17 cellular contexts compared by ENCODE assay signal in genomic region chr6:145071836-145072235, GRCh38.
DNase-seq lines count a peak whose midpoint lies in the region; ATAC-seq and TF ChIP-seq lines count a peak whose summit lies in the region.
"Had no signal": no experiment of that assay in that cellular context is flagged by ENCODE, and none has a peak within 500 bp of the region (broad histone marks: within the 10 kb centered on the region; RNA-seq: fewer than 3 reads in every experiment).

No MANE protein-coding gene starts in this region.

- H3K27ac ChIP-seq in brain microvascular endothelial cell (no peak overlapping the region), left ventricle myocardium inferior (replicated peaks) (no peak overlapping the region), upper lobe of left lung (no peak overlapping the region)
- H3K27ac ChIP-seq: coronary artery, lower lobe of right lung, Peyer's patch had no signal

- peak; percentile 58 for DNase-seq in AG08395 (ENCODE audit: low spot score)
- peak; percentile 61 for DNase-seq in HT1080 (ENCODE audit: low read depth)
- peak; percentile 51 for DNase-seq in brain microvascular endothelial cell
- DNase-seq in kidney tubule cell (ENCODE audit: low spot score), result peak; percentile 75
- no peak for DNase-seq in left ventricle myocardium inferior
- no peak for DNase-seq in upper lobe of left lung
- no peak for DNase-seq in activated CD8-positive, alpha-beta memory T cell treated with anti-CD3 and anti-CD28 coated beads, Interleukin-2, amount 50 U/mL, for 48 hours
- DNase-seq in activated T-helper 2 cell treated with anti-CD3 and anti-CD28 coated beads, Interferon-gamma antibody, Interleukin-2, Interleukin-4, amounts not matched to agents 10 μg/mL and 5 μg/mL and 100 μg/mL, durations not matched to agents 14 hours and 24 hours and 36 hours (ENCODE audit: low spot score), result no peak
- DNase-seq: activated CD4-positive, alpha-beta T cell treated with anti-CD3 and anti-CD28 coated beads for 4 hours; AML-193; lower lobe of right lung; natural killer cell; NCI-H774; Peyer's patch; substantia nigra; T-helper 17 cell had no signal

- in situ Hi-C loops in brain microvascular endothelial cell (cut with HindIII; ENCODE audit: low pct_ligation_motif_present, low sequenced_read_pairs), result no loop called here

- H3K9me3 ChIP-seq in left ventricle myocardium inferior (replicated peaks) (peaks cover 12% of the 10 kb centered on the region), upper lobe of left lung (no peaks in the 10 kb centered on the region)
- H3K9me3 ChIP-seq: lower lobe of right lung, Peyer's patch had no signal

- intact Hi-C loops in left ventricle myocardium inferior (cut with micrococcal nuclease), result no loop called here
- intact Hi-C loops in activated T-helper 2 cell treated with anti-CD3 and anti-CD28 coated beads, Interferon-gamma antibody, Interleukin-2, Interleukin-4, amounts not matched to agents 10 μg/mL and 5 μg/mL and 100 μg/mL, durations not matched to agents 14 hours and 24 hours and 36 hours (cut with micrococcal nuclease), result no loop called here

- H3K9me3 Mint-ChIP-seq in activated T-helper 2 cell treated with anti-CD3 and anti-CD28 coated beads, Interferon-gamma antibody, Interleukin-2, Interleukin-4, amounts not matched to agents 10 μg/mL and 5 μg/mL and 100 μg/mL, durations not matched to agents 14 hours and 24 hours and 36 hours, result no peaks in the 10 kb centered on the region
- H3K9me3 Mint-ChIP-seq: natural killer cell had no signal

- H3K27me3 Mint-ChIP-seq in activated T-helper 2 cell treated with anti-CD3 and anti-CD28 coated beads, Interferon-gamma antibody, Interleukin-2, Interleukin-4, amounts not matched to agents 10 μg/mL and 5 μg/mL and 100 μg/mL, durations not matched to agents 14 hours and 24 hours and 36 hours (ENCODE audit: low read depth), result peaks cover 3% of the 10 kb centered on the region

- no peak overlapping the region for H3K4me3 Mint-ChIP-seq in activated T-helper 2 cell treated with anti-CD3 and anti-CD28 coated beads, Interferon-gamma antibody, Interleukin-2, Interleukin-4, amounts not matched to agents 10 μg/mL and 5 μg/mL and 100 μg/mL, durations not matched to agents 14 hours and 24 hours and 36 hours (ENCODE audit: low read depth)
- H3K4me3 Mint-ChIP-seq: natural killer cell, T-helper 17 cell had no signal

- TF ChIP-seq POLR2A in upper lobe of left lung (IDR thresholded peaks at IDR 0.05), result no peak

- TF ChIP-seq CTCF in brain microvascular endothelial cell (IDR thresholded peaks at IDR 0.05; ENCODE audit: low read depth, low read length, missing control alignments) (no peak), left ventricle myocardium inferior (IDR thresholded peaks at IDR 0.05; ENCODE audit: borderline replicate concordance) (no peak), upper lobe of left lung (IDR thresholded peaks at IDR 0.05) (no peak)

- 86 to 88% methylated on average over 2 of the region's 2 CpGs for WGBS in upper lobe of left lung, 2 donors

- H3K36me3 ChIP-seq in brain microvascular endothelial cell (replicated peaks) (no peaks in the 10 kb centered on the region), left ventricle myocardium inferior (no peaks in the 10 kb centered on the region), upper lobe of left lung (no peaks in the 10 kb centered on the region)
- H3K36me3 ChIP-seq: lower lobe of right lung, Peyer's patch had no signal

- H3K4me3 ChIP-seq in brain microvascular endothelial cell (ENCODE audit: low read depth, low read length) (no peak overlapping the region), left ventricle myocardium inferior (no peak overlapping the region), upper lobe of left lung (no peak overlapping the region)
- H3K4me3 ChIP-seq: coronary artery, lower lobe of right lung, Peyer's patch had no signal

- no peak overlapping the region for H3K27ac Mint-ChIP-seq in activated T-helper 2 cell treated with anti-CD3 and anti-CD28 coated beads, Interferon-gamma antibody, Interleukin-2, Interleukin-4, amounts not matched to agents 10 μg/mL and 5 μg/mL and 100 μg/mL, durations not matched to agents 14 hours and 24 hours and 36 hours
- H3K27ac Mint-ChIP-seq: natural killer cell, T-helper 17 cell had no signal

- H3K4me1 Mint-ChIP-seq in activated T-helper 2 cell treated with anti-CD3 and anti-CD28 coated beads, Interferon-gamma antibody, Interleukin-2, Interleukin-4, amounts not matched to agents 10 μg/mL and 5 μg/mL and 100 μg/mL, durations not matched to agents 14 hours and 24 hours and 36 hours (ENCODE audit: low read depth), result no peaks in the 10 kb centered on the region
- H3K4me1 Mint-ChIP-seq: natural killer cell, T-helper 17 cell had no signal

- H3K27me3 ChIP-seq in brain microvascular endothelial cell (replicated peaks) (no peaks in the 10 kb centered on the region), left ventricle myocardium inferior (ENCODE audit: low read depth) (no peaks in the 10 kb centered on the region), upper lobe of left lung (no peaks in the 10 kb centered on the region)
- H3K27me3 ChIP-seq: Peyer's patch had no signal

- no peaks in the 10 kb centered on the region for H3K4me1 ChIP-seq in left ventricle myocardium inferior
- no peaks in the 10 kb centered on the region for H3K4me1 ChIP-seq in upper lobe of left lung
- H3K4me1 ChIP-seq: lower lobe of right lung, Peyer's patch had no signal

- TF ChIP-seq EP300 in upper lobe of left lung (IDR thresholded peaks at IDR 0.05), result no peak

- H3K36me3 Mint-ChIP-seq in activated T-helper 2 cell treated with anti-CD3 and anti-CD28 coated beads, Interferon-gamma antibody, Interleukin-2, Interleukin-4, amounts not matched to agents 10 μg/mL and 5 μg/mL and 100 μg/mL, durations not matched to agents 14 hours and 24 hours and 36 hours (ENCODE audit: low read depth), result no peaks in the 10 kb centered on the region
- H3K36me3 Mint-ChIP-seq: natural killer cell had no signal

- no peak for ATAC-seq in upper lobe of left lung (ENCODE audit: low FRiP score in 2 of 2)
- ATAC-seq: lower lobe of right lung, natural killer cell, T-helper 17 cell had no signal

Comparison
In these comparisons a context has a peak if more than half of its experiments do, and no peak if none do; other contexts are left out.
1. DNase-seq: peak in AG08395 (single experiment), HT1080 (single experiment), brain microvascular endothelial cell (single experiment) and kidney tubule cell (single experiment); none in left ventricle myocardium inferior (single experiment), upper lobe of left lung (0 of 2), activated CD8-positive, alpha-beta memory T cell treated with anti-CD3 and anti-CD28 coated beads, Interleukin-2, amount 50 U/mL, for 48 hours (single experiment) and activated T-helper 2 cell treated with anti-CD3 and anti-CD28 coated beads, Interferon-gamma antibody, Interleukin-2, Interleukin-4, amounts not matched to agents 10 μg/mL and 5 μg/mL and 100 μg/mL, durations not matched to agents 14 hours and 24 hours and 36 hours (single experiment).